14 cellular contexts compared by ENCODE assay signal in genomic region chr6:160112628-160113294, GRCh38. TPM values are rescaled to one million over a fixed set of nuclear protein-coding genes. Genes with fewer than 3 reads are reported as not detected.
"Had no signal": no experiment of that assay in that cellular context is flagged by ENCODE, and none has a peak within 500 bp of the region (broad histone marks: within the 10 kb centered on the region; RNA-seq: fewer than 3 reads in every experiment).

No MANE protein-coding gene starts in this region.

- H3K4me1 ChIP-seq: ascending aorta, breast epithelium, sigmoid colon, thyroid gland had no signal

- DNase-seq: activated CD4-positive, alpha-beta memory T cell treated with anti-CD3 and anti-CD28 coated beads for 36 hours; activated CD8-positive, alpha-beta memory T cell treated with anti-CD3 and anti-CD28 coated beads, Interleukin-2, amount 10 ng/mL, durations not matched to agents 7 days and 5 days; activated naive CD4-positive, alpha-beta T cell treated with anti-CD3 and anti-CD28 coated beads, Interleukin-2, amount 10 ng/mL, durations not matched to agents 7 days and 5 days; activated T-cell treated with anti-CD3 and anti-CD28 coated beads, Interleukin-2, amount 50 U/mL, for 1 hour; effector memory CD8-positive, alpha-beta T cell; erythroblast; hippocampal formation; sigmoid colon; stimulated activated CD4-positive, alpha-beta T cell treated with anti-CD3 and anti-CD28 coated beads, Interleukin-1b, Interleukin-23, amount 100 ng/mL, for 48 hours; T-helper 1 cell; thyroid gland had no signal

- H3K9me3 Mint-ChIP-seq: effector memory CD8-positive, alpha-beta T cell had no signal

- H3K27ac Mint-ChIP-seq: activated CD4-positive, alpha-beta memory T cell treated with anti-CD3 and anti-CD28 coated beads for 36 hours; activated CD8-positive, alpha-beta memory T cell treated with anti-CD3 and anti-CD28 coated beads, Interleukin-2, amount 10 ng/mL, durations not matched to agents 7 days and 5 days; dendritic cell treated with granulocyte-macrophage colony-stimulating factor and Interleukin-4, amounts not matched to agents 40 ng/mL and 50 ng/mL, for 4 days had no signal

- H3K4me3 ChIP-seq: ascending aorta, breast epithelium, sigmoid colon, thyroid gland had no signal

- ATAC-seq: activated CD8-positive, alpha-beta memory T cell treated with anti-CD3 and anti-CD28 coated beads, Interleukin-2, amount 10 ng/mL, durations not matched to agents 7 days and 5 days; effector memory CD8-positive, alpha-beta T cell had no signal

- H3K9me3 ChIP-seq: ascending aorta, breast epithelium, sigmoid colon, thyroid gland had no signal

- H3K27me3 Mint-ChIP-seq: activated CD4-positive, alpha-beta memory T cell treated with anti-CD3 and anti-CD28 coated beads for 36 hours; activated CD8-positive, alpha-beta memory T cell treated with anti-CD3 and anti-CD28 coated beads, Interleukin-2, amount 10 ng/mL, durations not matched to agents 7 days and 5 days; activated naive CD4-positive, alpha-beta T cell treated with anti-CD3 and anti-CD28 coated beads, Interleukin-2, amount 10 ng/mL, durations not matched to agents 7 days and 5 days; dendritic cell treated with granulocyte-macrophage colony-stimulating factor and Interleukin-4, amounts not matched to agents 40 ng/mL and 50 ng/mL, for 4 days; effector memory CD8-positive, alpha-beta T cell had no signal

- H3K27me3 ChIP-seq: ascending aorta, breast epithelium, sigmoid colon, thyroid gland had no signal

- H3K4me3 Mint-ChIP-seq: activated CD4-positive, alpha-beta memory T cell treated with anti-CD3 and anti-CD28 coated beads for 36 hours; activated CD8-positive, alpha-beta memory T cell treated with anti-CD3 and anti-CD28 coated beads, Interleukin-2, amount 10 ng/mL, durations not matched to agents 7 days and 5 days; activated naive CD4-positive, alpha-beta T cell treated with anti-CD3 and anti-CD28 coated beads, Interleukin-2, amount 10 ng/mL, durations not matched to agents 7 days and 5 days; dendritic cell treated with granulocyte-macrophage colony-stimulating factor and Interleukin-4, amounts not matched to agents 40 ng/mL and 50 ng/mL, for 4 days; effector memory CD8-positive, alpha-beta T cell had no signal

- H3K36me3 ChIP-seq: breast epithelium had no signal

- H3K27ac ChIP-seq: ascending aorta, breast epithelium, sigmoid colon, thyroid gland had no signal

RNA-seq across cellular contexts. Expression of gene SLC22A1, which starts 8.9 kb away (rescaled TPM):
- total RNA-seq: ascending aorta had no signal
